In genomic region chr10:78559514-78560392, GRCh38 we compare ENCODE assay signal across 17 cellular contexts.
DNase-seq lines count a peak whose midpoint lies in the region; ATAC-seq, FAIRE-seq and TF ChIP-seq lines count a peak whose summit lies in the region.
"Had no signal": no experiment of that assay in that cellular context is flagged by ENCODE, and none has a peak within 500 bp of the region (broad histone marks: within the 10 kb centered on the region; RNA-seq: fewer than 3 reads in every experiment).

No MANE protein-coding gene starts in this region.

- no peak for ATAC-seq in CD4-positive, alpha-beta T cell (ENCODE audit: poor library complexity)
- ATAC-seq in GM21447 (IDR thresholded peaks at IDR 0.05; ENCODE audit: unreplicated experiment): no peak
- ATAC-seq: activated CD4-positive, CD25-positive, alpha-beta regulatory T cell treated with anti-CD3 and anti-CD28 coated beads, Interleukin-2, amount 50 U/mL, for 24 hours had no signal

- H2BK12ac ChIP-seq in H1 (ENCODE audit: low read depth, low read length): peak overlapping the region; percentile 22; the same call in 1 of the 2 replicates

- CTCF ChIA-PET in H1 (lab: Charles Lee; ENCODE audit: partially characterized antibody) (interaction anchor here (0.6 to 2.5 kb wide), 6 partner anchors 9 to 565 kb away, joined by 3 to 10 read pairs (median 4); no protein-coding TSS in a partner anchor), GM10248 (lab: Yijun Ruan, JAX) (interaction anchor here (1.1 kb wide), 1 partner anchor 10 kb away, joined by 3 read pairs; no protein-coding TSS in a partner anchor)
- CTCF ChIA-PET in CD4-positive, alpha-beta T cell (lab: Charles Lee): no interaction called here

- no peaks in the 10 kb centered on the region for H3K23me2 ChIP-seq in H1 (ENCODE audit: low read depth, low read length)

- H4K91ac ChIP-seq in H1 (replicated peaks; ENCODE audit: insufficient read length, low read length): no peak overlapping the region

- no peaks in the 10 kb centered on the region for H3K79me2 ChIP-seq in H1 (ENCODE audit: control insufficient read depth in 1 of 2, insufficient read depth in 2 of 2, low read length in 2 of 2)

- peak; percentile 92 for DNase-seq in NCI-H2107 treated with DMSO at 0.1 percent for 48 hours (lab: John Stamatoyannopoulos, UW; ENCODE audit: unreplicated experiment)
- DNase-seq in H1 (ENCODE audit: low read depth in 1 of 2, low spot score in 2 of 2): no peak
- DNase-seq in sigmoid colon: no peak
- no peak for DNase-seq in middle frontal gyrus (ENCODE audit: extremely low spot score, low spot score)
- no peak for DNase-seq in GM10248 (ENCODE audit: extremely low spot score)
- DNase-seq in CD4-positive, alpha-beta T cell: no peak
- DNase-seq: activated gamma-delta T cell treated with Interleukin-2 at 50 U/mL for 16 hours, C1 segment of cervical spinal cord, cortex of kidney, heart right ventricle, substantia nigra, T-helper 2 cell had no signal

- H3K27me3 Mint-ChIP-seq in CD4-positive, alpha-beta T cell: no peaks in the 10 kb centered on the region

- H3K4me2 ChIP-seq in H1 (ENCODE audit: insufficient read depth in 1 of 2, low read depth in 2 of 2, low read length in 2 of 2): no peak overlapping the region

- H3K9ac ChIP-seq in H1 (replicated peaks in 1 of 4; ENCODE audit: extremely low read depth in 1 of 4, low read depth in 3 of 4, low read length in 3 of 4): no peak overlapping the region

- no peak overlapping the region for H4K5ac ChIP-seq in H1 (ENCODE audit: insufficient read length, low read depth, low read length)

- H3K4ac ChIP-seq in H1 (replicated peaks; ENCODE audit: insufficient read length, low read depth, low read length): no peak overlapping the region

- H3K18ac ChIP-seq in H1 (ENCODE audit: extremely low read depth, low read length): peak overlapping the region; percentile 51; the same call in 1 of the 2 replicates

- H2AK5ac ChIP-seq in H1 (ENCODE audit: low read depth, low read length): no peak overlapping the region

- H3K4me1 ChIP-seq in H1 (replicated peaks in 1 of 4; ENCODE audit: control insufficient read depth in 3 of 4, insufficient read depth in 4 of 4, low read length in 3 of 4) (peaks cover 0 to 8% (median 4%) of the 10 kb centered on the region in 4 experiments; a peak in 4 of 7 replicates), sigmoid colon (peaks cover 0 to 45% (median 35%) of the 10 kb centered on the region in 4 donors)

- H3K27me3 ChIP-seq in H1 (replicated peaks in 1 of 4; ENCODE audit: control insufficient read depth in 3 of 4, extremely low read depth in 1 of 4, insufficient read depth in 3 of 4, low read length in 3 of 4): 0 out of 7 replicates have a peak, but pooled peaks cover 0 to 2% (median 0%) of the 10 kb centered on the region in 4 experiments
- H3K27me3 ChIP-seq in sigmoid colon: no peaks in the 10 kb centered on the region
- no peaks in the 10 kb centered on the region for H3K27me3 ChIP-seq in CD4-positive, alpha-beta T cell (ENCODE audit: control insufficient read depth, insufficient read depth, low read length)
- H3K27me3 ChIP-seq: heart right ventricle had no signal

- POLR2A ChIA-PET in H1 (lab: Charles Lee; ENCODE audit: partially characterized antibody) (interaction anchor here (0.7 to 2.2 kb wide), 2 partner anchors 9 to 517 kb away, joined by 3 to 8 read pairs; no protein-coding TSS in a partner anchor), GM10248 (lab: Yijun Ruan, JAX) (no interaction called here)
- POLR2A ChIA-PET in CD4-positive, alpha-beta T cell (lab: Charles Lee): interaction anchor here (0.9 kb wide), 1 partner anchor 20 kb away, joined by 3 read pairs; no protein-coding TSS in a partner anchor

- H3K56ac ChIP-seq in H1 (replicated peaks; ENCODE audit: insufficient read length, low read depth, low read length): no peak overlapping the region

- no peak for TF ChIP-seq RAD21 in Ishikawa (IDR thresholded peaks at IDR 0.05; ENCODE audit: low read depth)
- TF ChIP-seq RAD21 in H1 (IDR thresholded peaks at IDR 0.05 in 1 of 2, conservative IDR thresholded peaks at IDR 0.05 in 1 of 2; ENCODE audit: low read depth in 2 of 2, low read length in 2 of 2): no peak

- no peak overlapping the region for H3K14ac ChIP-seq in H1 (ENCODE audit: insufficient read length)

- 68% methylated on average over 13 of the region's 13 CpGs; no CpG with 5 or more reads in 1 of the 2 experiments for WGBS in H1 (ENCODE audit: extremely low coverage in 1 of 2, insufficient coverage in 1 of 2, insufficient read length in 1 of 2, insufficient replicate concordance in 2 of 2, low coverage in 1 of 2, low lambda C conversion rate in 2 of 2, missing lambda C conversion rate in 1 of 2), 2 experiments
- 78 to 85% methylated on average over 13 of the region's 13 CpGs for WGBS in sigmoid colon, 2 donors

- peak overlapping the region; percentile 94 for H2BK20ac ChIP-seq in H1 (ENCODE audit: low read length)

- H3K4me3 ChIP-seq in H1 (ENCODE audit: extremely low read depth in 1 of 4, insufficient read depth in 2 of 4, low read depth in 3 of 4, low read length in 4 of 4) (no peak overlapping the region), sigmoid colon (no peak overlapping the region)
- H3K4me3 ChIP-seq: heart right ventricle had no signal

- peaks cover 9% of the 10 kb centered on the region for H3K9me3 Mint-ChIP-seq in CD4-positive, alpha-beta T cell

- no peaks in the 10 kb centered on the region for H4K20me1 ChIP-seq in H1 (replicated peaks in 1 of 2; ENCODE audit: control insufficient read depth in 1 of 2, insufficient read depth in 2 of 2, low read length in 2 of 2)

- TF ChIP-seq CTCF in H1 (IDR thresholded peaks at IDR 0.05; ENCODE audit: control extremely low read depth in 1 of 3, insufficient read depth in 1 of 3, low read depth in 1 of 3, low read length in 3 of 3) (no peak), sigmoid colon (IDR thresholded peaks at IDR 0.05) (no peak), GM10248 (IDR thresholded peaks at IDR 0.05; ENCODE audit: control extremely low read depth, extremely low read depth, low read depth, missing control alignments) (no peak)
- TF ChIP-seq CTCF in CD4-positive, alpha-beta T cell (IDR thresholded peaks at IDR 0.05): no peak

- no peak overlapping the region for H2BK120ac ChIP-seq in H1 (replicated peaks; ENCODE audit: low read depth, low read length)

- H3K4me1 Mint-ChIP-seq in CD4-positive, alpha-beta T cell (ENCODE audit: low read depth): no peaks in the 10 kb centered on the region

- H3K27ac Mint-ChIP-seq in CD4-positive, alpha-beta T cell: no peak overlapping the region

- H3K27ac ChIP-seq in H1 (ENCODE audit: low read depth, low read length) (no peak overlapping the region), sigmoid colon (peak overlapping the region in 3 of 4 donors; percentile 67 to 78 (median 69))
- H3K27ac ChIP-seq in CD4-positive, alpha-beta T cell (ENCODE audit: low read depth, low read length): no peak overlapping the region

- TF ChIP-seq EP300 in Ishikawa (IDR thresholded peaks at IDR 0.05; ENCODE audit: borderline replicate concordance) (peak; percentile 83), H1 (IDR thresholded peaks at IDR 0.05; ENCODE audit: borderline replicate concordance in 1 of 2, low read depth in 2 of 2, low read length in 2 of 2) (no peak), sigmoid colon (IDR thresholded peaks at IDR 0.05) (no peak)

- H3K23ac ChIP-seq in H1 (ENCODE audit: insufficient read length): no peak overlapping the region

- no peak overlapping the region for H2AFZ ChIP-seq in H1 (ENCODE audit: low read length)

- TF ChIP-seq POLR2A in H1 (IDR thresholded peaks at IDR 0.05; ENCODE audit: control extremely low read depth in 1 of 2, low read depth in 2 of 2, low read length in 2 of 2) (no peak), sigmoid colon (IDR thresholded peaks at IDR 0.05) (no peak)

- FAIRE-seq in H1 (lab: Jason Lieb, UNC): peak; percentile 52
- FAIRE-seq: astrocyte, GM12891 had no signal

- intact Hi-C loops in sigmoid colon (cut with DNase I): loop anchor here (10.0 kb wide), 1 partner anchor 625 kb away; no protein-coding TSS in a partner anchor
- intact Hi-C loops in CD4-positive, alpha-beta T cell (cut with DNase I, micrococcal nuclease): no loop called here

- H3K4me3 Mint-ChIP-seq in CD4-positive, alpha-beta T cell: no peak overlapping the region

- H3K9me3 ChIP-seq in H1 (ENCODE audit: insufficient read depth in 2 of 2, low read depth in 1 of 2, low read length in 1 of 2): no peaks in the 10 kb centered on the region
- H3K9me3 ChIP-seq in sigmoid colon: no peaks in the 10 kb centered on the region
- no peaks in the 10 kb centered on the region for H3K9me3 ChIP-seq in CD4-positive, alpha-beta T cell (ENCODE audit: control insufficient read depth, low read length)

- peak overlapping the region; percentile 23; the same call in 1 of the 2 replicates for H2BK15ac ChIP-seq in H1 (ENCODE audit: low read length)

- H2BK5ac ChIP-seq in H1 (ENCODE audit: low read depth, low read length): no peak overlapping the region

- H3K36me3 Mint-ChIP-seq in CD4-positive, alpha-beta T cell (ENCODE audit: low read depth): no peaks in the 10 kb centered on the region

- H3K79me1 ChIP-seq in H1 (ENCODE audit: low read depth, low read length): no peaks in the 10 kb centered on the region

- no peak overlapping the region; the same call in 1 of the 2 replicates for H4K8ac ChIP-seq in H1 (ENCODE audit: extremely low read depth, insufficient read depth, low read length)

- H3K36me3 ChIP-seq in H1 (ENCODE audit: control insufficient read depth in 2 of 4, insufficient read depth in 4 of 4, low read length in 3 of 4) (no peaks in the 10 kb centered on the region), sigmoid colon (no peaks in the 10 kb centered on the region)
- H3K36me3 ChIP-seq: heart right ventricle had no signal

TF ChIP-seq in Ishikawa, 13 proteins besides CTCF, POLR2A, EP300 and RAD21 (continues in another document):
- TF ChIP-seq TCF12 (IDR thresholded peaks at IDR 0.05; ENCODE audit: low read depth) (peak; percentile 85), TAF1 (IDR thresholded peaks at IDR 0.05; ENCODE audit: low read depth) (0 out of 2 replicates have a peak, but pooled peaks have one; percentile 11), TEAD4 (IDR thresholded peaks at IDR 0.05) (peak; percentile 60), EGR1 (IDR thresholded peaks at IDR 0.05) (no peak), ZBTB7A (IDR thresholded peaks at IDR 0.05; ENCODE audit: low read depth) (no peak)

TF ChIP-seq in H1, 55 proteins besides CTCF, POLR2A, EP300 and RAD21:
- TF ChIP-seq CBX8 (IDR thresholded peaks at IDR 0.05; ENCODE audit: borderline replicate concordance, low read depth, low read length) (no peak), CBX5 (IDR thresholded peaks at IDR 0.05; ENCODE audit: low read depth, low read length) (no peak), NANOG (IDR thresholded peaks at IDR 0.05; ENCODE audit: insufficient read depth, low read depth, low read length, poor library complexity, severe bottlenecking) (peak; percentile 48)

Comparison
In these comparisons a context has a peak if more than half of its experiments do, and no peak if none do; other contexts are left out.
1. H3K27ac ChIP-seq: peak in sigmoid colon (3 of 4); none in H1 (single experiment) and CD4-positive, alpha-beta T cell (single experiment).